Comparison of ENCODE assay signal across 10 cellular contexts in genomic region chr11:102254047-102254446, GRCh38.
DNase-seq lines count a peak whose midpoint lies in the region; ATAC-seq and TF ChIP-seq lines count a peak whose summit lies in the region.
"Had no signal": no experiment of that assay in that cellular context is flagged by ENCODE, and none has a peak within 500 bp of the region (broad histone marks: within the 10 kb centered on the region; RNA-seq: fewer than 3 reads in every experiment).

No MANE protein-coding gene starts in this region.

- intact Hi-C loops in activated CD8-positive, alpha-beta T cell treated with anti-CD3 and anti-CD28 coated beads for 36 hours (cut with micrococcal nuclease) = no loop called here

- peak overlapping the region; percentile 55 for H3K27ac ChIP-seq in epithelial cell of prostate
- H3K27ac ChIP-seq: SK-N-MC had no signal

- POLR2A ChIA-PET in activated CD8-positive, alpha-beta T cell treated with anti-CD3 and anti-CD28 coated beads for 36 hours (lab: Charles Lee) = interaction anchor here (1.7 kb wide), 1 partner anchor 14 kb away, joined by 3 read pairs; no protein-coding TSS in a partner anchor
- POLR2A ChIA-PET in activated CD8-positive, alpha-beta T cell treated with anti-CD3 and anti-CD28 coated beads, Interleukin-2, amount 10 ng/mL, durations not matched to agents 7 days and 5 days (lab: Charles Lee) = no interaction called here

- no peaks in the 10 kb centered on the region for H3K9me3 Mint-ChIP-seq in activated CD8-positive, alpha-beta T cell treated with anti-CD3 and anti-CD28 coated beads for 36 hours
- no peaks in the 10 kb centered on the region for H3K9me3 Mint-ChIP-seq in activated CD8-positive, alpha-beta T cell treated with anti-CD3 and anti-CD28 coated beads, Interleukin-2, amount 10 ng/mL, durations not matched to agents 7 days and 5 days (ENCODE audit: insufficient read depth)
- no peaks in the 10 kb centered on the region for H3K9me3 Mint-ChIP-seq in type B pancreatic cell
- H3K9me3 Mint-ChIP-seq in effector memory CD8-positive, alpha-beta T cell = no peaks in the 10 kb centered on the region

- H3K36me3 Mint-ChIP-seq in activated CD8-positive, alpha-beta T cell treated with anti-CD3 and anti-CD28 coated beads for 36 hours (ENCODE audit: low read depth) = no peaks in the 10 kb centered on the region
- no peaks in the 10 kb centered on the region for H3K36me3 Mint-ChIP-seq in activated CD8-positive, alpha-beta T cell treated with anti-CD3 and anti-CD28 coated beads, Interleukin-2, amount 10 ng/mL, durations not matched to agents 7 days and 5 days (ENCODE audit: low read depth)
- H3K36me3 Mint-ChIP-seq in type B pancreatic cell = peaks cover 3% of the 10 kb centered on the region
- peaks cover 3% of the 10 kb centered on the region for H3K36me3 Mint-ChIP-seq in effector memory CD8-positive, alpha-beta T cell (ENCODE audit: insufficient read depth)

- no peaks in the 10 kb centered on the region for H3K27me3 Mint-ChIP-seq in activated CD8-positive, alpha-beta T cell treated with anti-CD3 and anti-CD28 coated beads for 36 hours
- H3K27me3 Mint-ChIP-seq in activated CD8-positive, alpha-beta T cell treated with anti-CD3 and anti-CD28 coated beads, Interleukin-2, amount 10 ng/mL, durations not matched to agents 7 days and 5 days (ENCODE audit: low read depth) = no peaks in the 10 kb centered on the region
- no peaks in the 10 kb centered on the region for H3K27me3 Mint-ChIP-seq in type B pancreatic cell
- H3K27me3 Mint-ChIP-seq in effector memory CD8-positive, alpha-beta T cell = peaks cover 0 to under 1% of the 10 kb centered on the region in 2 donors

- ATAC-seq in activated CD8-positive, alpha-beta T cell treated with anti-CD3 and anti-CD28 coated beads for 36 hours = no peak
- ATAC-seq in activated CD8-positive, alpha-beta T cell treated with anti-CD3 and anti-CD28 coated beads, Interleukin-2, amount 10 ng/mL, durations not matched to agents 7 days and 5 days = no peak
- ATAC-seq in effector memory CD8-positive, alpha-beta T cell (replicated peaks) = no peak
- no peak for ATAC-seq in HG02973 (IDR thresholded peaks at IDR 0.05; ENCODE audit: unreplicated experiment)

- no peaks in the 10 kb centered on the region for H3K4me1 Mint-ChIP-seq in activated CD8-positive, alpha-beta T cell treated with anti-CD3 and anti-CD28 coated beads for 36 hours (ENCODE audit: low read depth)
- H3K4me1 Mint-ChIP-seq in activated CD8-positive, alpha-beta T cell treated with anti-CD3 and anti-CD28 coated beads, Interleukin-2, amount 10 ng/mL, durations not matched to agents 7 days and 5 days (ENCODE audit: low read depth) = no peaks in the 10 kb centered on the region
- H3K4me1 Mint-ChIP-seq in type B pancreatic cell (ENCODE audit: unreplicated experiment) = peaks cover 19% of the 10 kb centered on the region
- no peaks in the 10 kb centered on the region for H3K4me1 Mint-ChIP-seq in effector memory CD8-positive, alpha-beta T cell (ENCODE audit: low read depth in 2 of 2)

- DNase-seq in activated CD8-positive, alpha-beta T cell treated with anti-CD3 and anti-CD28 coated beads for 36 hours = no peak
- DNase-seq in activated CD8-positive, alpha-beta T cell treated with anti-CD3 and anti-CD28 coated beads, Interleukin-2, amount 10 ng/mL, durations not matched to agents 7 days and 5 days = no peak
- peak; percentile 30 for DNase-seq in NCI-H69 (lab: John Stamatoyannopoulos, UW)
- DNase-seq in epithelial cell of prostate (ENCODE audit: low read depth, low spot score) = no peak
- DNase-seq in type B pancreatic cell (ENCODE audit: extremely low spot score, unreplicated experiment) = no peak
- no peak for DNase-seq in kidney glomerular epithelial cell (lab: John Stamatoyannopoulos, UW)
- DNase-seq in effector memory CD8-positive, alpha-beta T cell = no peak
- DNase-seq: NCI-H2171 had no signal

- H3K4me3 Mint-ChIP-seq in activated CD8-positive, alpha-beta T cell treated with anti-CD3 and anti-CD28 coated beads for 36 hours = no peak overlapping the region
- no peak overlapping the region for H3K4me3 Mint-ChIP-seq in activated CD8-positive, alpha-beta T cell treated with anti-CD3 and anti-CD28 coated beads, Interleukin-2, amount 10 ng/mL, durations not matched to agents 7 days and 5 days
- no peak overlapping the region for H3K4me3 Mint-ChIP-seq in type B pancreatic cell
- no peak overlapping the region for H3K4me3 Mint-ChIP-seq in effector memory CD8-positive, alpha-beta T cell

- TF ChIP-seq CTCF in activated CD8-positive, alpha-beta T cell treated with anti-CD3 and anti-CD28 coated beads for 36 hours (IDR thresholded peaks at IDR 0.05) = peak; percentile 52
- TF ChIP-seq CTCF in type B pancreatic cell (conservative IDR thresholded peaks at IDR 0.05) = peak; percentile 50

- CTCF ChIA-PET in activated CD8-positive, alpha-beta T cell treated with anti-CD3 and anti-CD28 coated beads for 36 hours (lab: Charles Lee) = interaction anchor here (0.6 to 2.5 kb wide), 9 partner anchors 10 to 402 kb away, joined by 3 to 11 read pairs (median 3); no protein-coding TSS in a partner anchor
- CTCF ChIA-PET in activated CD8-positive, alpha-beta T cell treated with anti-CD3 and anti-CD28 coated beads, Interleukin-2, amount 10 ng/mL, durations not matched to agents 7 days and 5 days (lab: Charles Lee) = interaction anchor here (0.6 to 1.5 kb wide), 3 partner anchors 15 to 390 kb away, joined by 3 read pairs; no protein-coding TSS in a partner anchor

- H3K27ac Mint-ChIP-seq in activated CD8-positive, alpha-beta T cell treated with anti-CD3 and anti-CD28 coated beads for 36 hours = no peak overlapping the region
- no peak overlapping the region for H3K27ac Mint-ChIP-seq in activated CD8-positive, alpha-beta T cell treated with anti-CD3 and anti-CD28 coated beads, Interleukin-2, amount 10 ng/mL, durations not matched to agents 7 days and 5 days
- peak overlapping the region; percentile 15 for H3K27ac Mint-ChIP-seq in type B pancreatic cell
- no peak overlapping the region for H3K27ac Mint-ChIP-seq in effector memory CD8-positive, alpha-beta T cell
